In genomic region chr10:119575506-119575905, GRCh38 we compare ENCODE assay signal across 11 cellular contexts. TPM values are rescaled to one million over a fixed set of nuclear protein-coding genes. Genes with fewer than 3 reads are reported as not detected.
DNase-seq lines count a peak whose midpoint lies in the region; ATAC-seq, FAIRE-seq and TF ChIP-seq lines count a peak whose summit lies in the region.
"Had no signal": no experiment of that assay in that cellular context is flagged by ENCODE, and none has a peak within 500 bp of the region (broad histone marks: within the 10 kb centered on the region; RNA-seq: fewer than 3 reads in every experiment).

No MANE protein-coding gene starts in this region.

- H3K27ac Mint-ChIP-seq in activated naive CD4-positive, alpha-beta T cell treated with anti-CD3 and anti-CD28 coated beads for 36 hours: peak overlapping the region; percentile 86
- peak overlapping the region; percentile 88 for H3K27ac Mint-ChIP-seq in T-cell
- peak overlapping the region; percentile 75 for H3K27ac Mint-ChIP-seq in central memory CD8-positive, alpha-beta T cell (ENCODE audit: low read depth)

- DNase-seq in activated naive CD4-positive, alpha-beta T cell treated with anti-CD3 and anti-CD28 coated beads for 36 hours: peak; percentile 42
- DNase-seq in activated naive CD4-positive, alpha-beta T cell treated with anti-CD3 and anti-CD28 coated beads, Interleukin-2, amount 50 U/mL, for 16 hours: no peak
- DNase-seq in T-cell (peak in 27 of 34 experiments; percentile 6 to 49 (median 27)), small intestine (peak; percentile 27), NCI-H345 treated with DMSO at 0.1 percent for 48 hours (lab: John Stamatoyannopoulos, UW; ENCODE audit: unreplicated experiment) (no peak), gastrocnemius medialis (no peak)
- peak in 1 of 2 donors; percentile 36 for DNase-seq in central memory CD8-positive, alpha-beta T cell (ENCODE audit: low spot score in 2 of 2)
- DNase-seq: psoas muscle had no signal

- intact Hi-C loops in activated naive CD4-positive, alpha-beta T cell treated with anti-CD3 and anti-CD28 coated beads for 36 hours (cut with micrococcal nuclease): loop anchor here (2.0 kb wide), 1 partner anchor 21 kb away; the partner anchor contains the start of gene TIAL1
- intact Hi-C loops in gastrocnemius medialis (cut with DNase I; ENCODE audit: low total_unique reads): no loop called here

- WGBS in small intestine, 3 donors: 54 to 74% (median 56%) methylated on average over 5 of the region's 5 CpGs

- no peak for TF ChIP-seq CTCF in gastrocnemius medialis (IDR thresholded peaks at IDR 0.05 in 4 of 5, conservative IDR thresholded peaks at IDR 0.05 in 1 of 5)

- H3K4me1 Mint-ChIP-seq in activated naive CD4-positive, alpha-beta T cell treated with anti-CD3 and anti-CD28 coated beads for 36 hours (ENCODE audit: low read depth): peaks cover 23% of the 10 kb centered on the region
- H3K4me1 Mint-ChIP-seq in T-cell: peaks cover 17 to 26% (median 24%) of the 10 kb centered on the region in 3 donors
- peaks cover 17% of the 10 kb centered on the region for H3K4me1 Mint-ChIP-seq in central memory CD8-positive, alpha-beta T cell

- H3K4me3 ChIP-seq in small intestine (ENCODE audit: low read depth in 1 of 2, low read length in 2 of 2) (no peak overlapping the region), gastrocnemius medialis (no peak overlapping the region)
- H3K4me3 ChIP-seq: BLaER1 treated with 17β-estradiol and CSF1 and Interleukin-3, amounts not matched to agents 10 nM and 100 nM; K562; psoas muscle had no signal

- no peaks in the 10 kb centered on the region for H3K27me3 Mint-ChIP-seq in activated naive CD4-positive, alpha-beta T cell treated with anti-CD3 and anti-CD28 coated beads for 36 hours (ENCODE audit: low read depth)
- no peaks in the 10 kb centered on the region for H3K27me3 Mint-ChIP-seq in T-cell
- no peaks in the 10 kb centered on the region for H3K27me3 Mint-ChIP-seq in central memory CD8-positive, alpha-beta T cell

- FAIRE-seq in small intestine (lab: Jason Lieb, UNC): no peak
- FAIRE-seq: K562 had no signal

- H3K9me3 Mint-ChIP-seq in activated naive CD4-positive, alpha-beta T cell treated with anti-CD3 and anti-CD28 coated beads for 36 hours: no peaks in the 10 kb centered on the region
- H3K9me3 Mint-ChIP-seq in T-cell: no peaks in the 10 kb centered on the region
- no peaks in the 10 kb centered on the region for H3K9me3 Mint-ChIP-seq in central memory CD8-positive, alpha-beta T cell

- H3K27me3 ChIP-seq in small intestine (ENCODE audit: control insufficient read depth in 2 of 2, insufficient read depth in 2 of 2, low read length in 2 of 2) (no peaks in the 10 kb centered on the region), gastrocnemius medialis (no peaks in the 10 kb centered on the region)
- H3K27me3 ChIP-seq: BLaER1 treated with 17β-estradiol and CSF1 and Interleukin-3, amounts not matched to agents 10 nM and 100 nM had no signal

- ATAC-seq in T-cell (replicated peaks in 1 of 4) (peak; percentile 73 to 94 (median 92)), GM19395 (IDR thresholded peaks at IDR 0.05; ENCODE audit: unreplicated experiment) (no peak), gastrocnemius medialis (no peak)
- peak; percentile 92 for ATAC-seq in central memory CD8-positive, alpha-beta T cell (replicated peaks; ENCODE audit: extremely low read depth, poor library complexity, severe bottlenecking)
- ATAC-seq: K562 had no signal

- in situ Hi-C loops in gastrocnemius medialis (cut with MboI; ENCODE audit: low sequenced_read_pairs in 4 of 4): no loop called here

- CTCF ChIA-PET in activated naive CD4-positive, alpha-beta T cell treated with anti-CD3 and anti-CD28 coated beads for 36 hours (lab: Charles Lee): interaction anchor here (1.1 kb wide), 1 partner anchor 27 kb away, joined by 3 read pairs; no protein-coding TSS in a partner anchor
- CTCF ChIA-PET in T-cell (lab: Charles Lee): interaction anchor here in 1 of 2 donors (0.5 to 1.0 kb wide), 4 partner anchors 16 to 32 kb away, joined by 3 to 4 read pairs (median 4); no protein-coding TSS in a partner anchor

- no peaks in the 10 kb centered on the region for H3K9me3 ChIP-seq in small intestine (ENCODE audit: control insufficient read depth, low read depth)
- H3K9me3 ChIP-seq in gastrocnemius medialis: no peaks in the 10 kb centered on the region
- H3K9me3 ChIP-seq: BLaER1 treated with 17β-estradiol and CSF1 and Interleukin-3, amounts not matched to agents 10 nM and 100 nM; psoas muscle had no signal

- H3K36me3 ChIP-seq in small intestine (ENCODE audit: control insufficient read depth in 2 of 2, insufficient read depth in 2 of 2, low read length in 2 of 2) (peaks cover 5 to 9% of the 10 kb centered on the region in 2 donors), gastrocnemius medialis (peaks cover 3 to 82% of the 10 kb centered on the region in 2 donors)

- no peak for TF ChIP-seq POLR2A in gastrocnemius medialis (IDR thresholded peaks at IDR 0.05)

- no peak overlapping the region for H3K4me3 Mint-ChIP-seq in activated naive CD4-positive, alpha-beta T cell treated with anti-CD3 and anti-CD28 coated beads for 36 hours
- H3K4me3 Mint-ChIP-seq in T-cell: peak overlapping the region in 1 of 3 donors; percentile 1
- H3K4me3 Mint-ChIP-seq in central memory CD8-positive, alpha-beta T cell: peak overlapping the region; percentile 32

- H3K27ac ChIP-seq in small intestine (ENCODE audit: low read depth in 1 of 2, low read length in 1 of 2): no peak overlapping the region
- H3K27ac ChIP-seq in gastrocnemius medialis: no peak overlapping the region
- H3K27ac ChIP-seq: BLaER1 treated with 17β-estradiol and CSF1 and Interleukin-3, amounts not matched to agents 10 nM and 100 nM; psoas muscle had no signal

- POLR2A ChIA-PET in T-cell (lab: Charles Lee): interaction anchor here (0.6 to 0.7 kb wide), 2 partner anchors 209 to 356 kb away, joined by 4 to 6 read pairs; no protein-coding TSS in a partner anchor

- H3K36me3 Mint-ChIP-seq in activated naive CD4-positive, alpha-beta T cell treated with anti-CD3 and anti-CD28 coated beads for 36 hours (ENCODE audit: low read depth): peaks cover 45% of the 10 kb centered on the region
- peaks cover 38% of the 10 kb centered on the region for H3K36me3 Mint-ChIP-seq in T-cell
- H3K36me3 Mint-ChIP-seq in central memory CD8-positive, alpha-beta T cell (ENCODE audit: insufficient read depth): peaks cover 48% of the 10 kb centered on the region

- H3K4me1 ChIP-seq in small intestine (ENCODE audit: control insufficient read depth in 2 of 2, insufficient read depth in 1 of 2, low read depth in 1 of 2, low read length in 1 of 2) (no peaks in the 10 kb centered on the region), gastrocnemius medialis (no peaks in the 10 kb centered on the region)
- H3K4me1 ChIP-seq: psoas muscle had no signal

RNA-seq across cellular contexts. Expression of gene TIAL1, which starts 21.3 kb away (rescaled TPM):
- total RNA-seq in activated naive CD4-positive, alpha-beta T cell treated with anti-CD3 and anti-CD28 coated beads for 36 hours: 100 to 1,000 TPM; 184 to 192 TPM
- total RNA-seq in T-cell: 100 to 1,000 TPM; 147 to 197 (median 156) TPM
- 10 to 100 TPM; 43.8 to 56.4 (median 45.5) TPM for polyA plus RNA-seq in small intestine
- total RNA-seq in gastrocnemius medialis: 10 to 100 TPM; 50.5 to 81.5 (median 68.4) TPM

RNA-seq across cellular contexts. Expression of gene RGS10, which starts 33.0 kb away (rescaled TPM):
- total RNA-seq in activated naive CD4-positive, alpha-beta T cell treated with anti-CD3 and anti-CD28 coated beads for 36 hours: 100 to 1,000 TPM; 234 to 240 TPM
- total RNA-seq in T-cell (100 to 1,000 TPM in 4 of 5 donors, 10 to 100 TPM in 1; 77.1 to 163 (median 155) TPM), gastrocnemius medialis (10 to 100 TPM in 2 of 4 donors, 1 to 10 TPM in 2; 3.0 to 64.2 (median 12.0) TPM)
- 10 to 100 TPM in 2 of 3 donors, 1 to 10 TPM in 1; 9.6 to 77.8 (median 25.4) TPM for polyA plus RNA-seq in small intestine

Comparison
In these comparisons a context has a peak if more than half of its experiments do, and no peak if none do; other contexts are left out.
1. DNase-seq: peak in activated naive CD4-positive, alpha-beta T cell treated with anti-CD3 and anti-CD28 coated beads for 36 hours (single experiment), T-cell (27 of 34) and small intestine (single experiment); none in activated naive CD4-positive, alpha-beta T cell treated with anti-CD3 and anti-CD28 coated beads, Interleukin-2, amount 50 U/mL, for 16 hours (single experiment), NCI-H345 treated with DMSO at 0.1 percent for 48 hours (single experiment) and gastrocnemius medialis (0 of 2).
2. ATAC-seq: peak in T-cell (4 of 4) and central memory CD8-positive, alpha-beta T cell (single experiment); none in GM19395 (single experiment) and gastrocnemius medialis (0 of 2).
3. Peak in every context shown above with its lines, with median percentiles within 50 percentile points of each other: H3K27ac Mint-ChIP-seq.